In the genomic region with DNA sequence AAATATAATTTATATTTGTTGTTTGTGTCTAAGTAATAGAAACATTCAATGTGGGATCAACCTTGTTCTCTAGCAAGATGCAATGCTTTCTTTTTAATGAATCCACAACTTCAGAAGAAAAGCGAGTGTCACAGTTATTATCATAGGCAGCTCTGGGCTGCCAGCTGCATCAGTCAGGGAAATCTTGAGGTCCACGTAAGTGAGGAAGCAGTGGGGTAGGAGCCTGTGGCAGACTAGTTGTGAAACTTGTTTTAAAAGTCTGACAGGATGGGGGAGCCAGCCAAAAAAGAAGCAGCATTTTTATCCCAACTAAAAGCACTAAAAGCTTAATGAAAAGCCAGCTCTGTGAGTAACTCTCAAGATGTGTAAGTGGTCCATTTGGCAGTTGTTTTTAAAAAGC, we compare ENCODE assay signal across 28 cellular contexts.
"Had no signal": no experiment of that assay in that cellular context is flagged by ENCODE, and none has a peak within 500 bp of the region (broad histone marks: within the 10 kb centered on the region; RNA-seq: fewer than 3 reads in every experiment).

No MANE protein-coding gene starts in this region.

- H3K9me3 ChIP-seq: ovary, psoas muscle, right lobe of liver, sigmoid colon, stomach, thoracic aorta, tibial artery, transverse colon, upper lobe of right lung, uterus had no signal

- H3K27ac Mint-ChIP-seq: natural killer cell; nephron; progenitor cell of endocrine pancreas; stimulated activated effector memory CD8-positive, alpha-beta T cell treated with anti-CD3 and anti-CD28 coated beads, Interleukin-12 subunit alpha, Interleukin-12 subunit beta, amount 100 ng/mL, for 72 hours; stimulated activated naive B cell treated with anti-CD40 and anti-IgM and Interleukin-4, amounts not matched to agents 10 μg/mL and 1 μg/mL and 100 μg/mL, for 72 hours; stimulated activated naive CD8-positive, alpha-beta T cell treated with anti-CD3 and anti-CD28 coated beads, Interleukin-15, Interleukin-2, amounts not matched to agents 100 ng/mL and 50 ng/mL, for 24 hours; type B pancreatic cell had no signal

- H3K4me1 Mint-ChIP-seq: natural killer cell; stimulated activated effector memory CD8-positive, alpha-beta T cell treated with anti-CD3 and anti-CD28 coated beads, Interleukin-12 subunit alpha, Interleukin-12 subunit beta, amount 100 ng/mL, for 72 hours; stimulated activated naive B cell treated with anti-CD40 and anti-IgM and Interleukin-4, amounts not matched to agents 10 μg/mL and 1 μg/mL and 100 μg/mL, for 72 hours had no signal

- H2AFZ ChIP-seq: neural progenitor cell, parathyroid adenoma had no signal

- H3K4me2 ChIP-seq: neural progenitor cell had no signal

- H3K4me3 Mint-ChIP-seq: natural killer cell; nephron; neural progenitor cell; stimulated activated effector memory CD8-positive, alpha-beta T cell treated with anti-CD3 and anti-CD28 coated beads, Interleukin-12 subunit alpha, Interleukin-12 subunit beta, amount 100 ng/mL, for 72 hours; stimulated activated naive B cell treated with anti-CD40 and anti-IgM and Interleukin-4, amounts not matched to agents 10 μg/mL and 1 μg/mL and 100 μg/mL, for 72 hours; stimulated activated naive CD8-positive, alpha-beta T cell treated with anti-CD3 and anti-CD28 coated beads, Interleukin-15, Interleukin-2, amounts not matched to agents 100 ng/mL and 50 ng/mL, for 24 hours; type B pancreatic cell had no signal

- H3K9me3 Mint-ChIP-seq: natural killer cell; nephron; neural progenitor cell; stimulated activated effector memory CD8-positive, alpha-beta T cell treated with anti-CD3 and anti-CD28 coated beads, Interleukin-12 subunit alpha, Interleukin-12 subunit beta, amount 100 ng/mL, for 72 hours; stimulated activated naive B cell treated with anti-CD40 and anti-IgM and Interleukin-4, amounts not matched to agents 10 μg/mL and 1 μg/mL and 100 μg/mL, for 72 hours; stimulated activated naive CD8-positive, alpha-beta T cell treated with anti-CD3 and anti-CD28 coated beads, Interleukin-15, Interleukin-2, amounts not matched to agents 100 ng/mL and 50 ng/mL, for 24 hours; type B pancreatic cell had no signal

- H3K27me3 ChIP-seq: neural progenitor cell, ovary, right lobe of liver, uterus had no signal

- H3K27ac ChIP-seq: neural progenitor cell, ovary, parathyroid adenoma, psoas muscle, right lobe of liver, sigmoid colon, stomach, thoracic aorta, tibial artery, transverse colon, upper lobe of right lung, uterus had no signal

- H3K4me1 ChIP-seq: parathyroid adenoma, psoas muscle, right lobe of liver, sigmoid colon, stomach, tibial artery, transverse colon, upper lobe of right lung, uterus had no signal

- ATAC-seq: natural killer cell; psoas muscle; right cardiac atrium; right lobe of liver; stimulated activated effector memory CD8-positive, alpha-beta T cell treated with anti-CD3 and anti-CD28 coated beads, Interleukin-12 subunit alpha, Interleukin-12 subunit beta, amount 100 ng/mL, for 72 hours; stimulated activated naive B cell treated with anti-CD40 and anti-IgM and Interleukin-4, amounts not matched to agents 10 μg/mL and 1 μg/mL and 100 μg/mL, for 72 hours; upper lobe of right lung had no signal

- H3K9ac ChIP-seq: neural progenitor cell, parathyroid adenoma had no signal

- H3K36me3 ChIP-seq: neural progenitor cell, ovary, right lobe of liver, sigmoid colon, stomach, thoracic aorta, tibial artery, transverse colon, upper lobe of right lung, uterus had no signal

- H3K4me3 ChIP-seq: neural progenitor cell, ovary, psoas muscle, right lobe of liver, sigmoid colon, stomach, thoracic aorta, tibial artery, transverse colon, upper lobe of right lung, uterus had no signal

- DNase-seq: natural killer cell; occipital lobe; ovary; posterior cingulate gyrus; psoas muscle; right cardiac atrium; right lobe of liver; sigmoid colon; small intestine; stimulated activated CD4-positive, alpha-beta T cell treated with anti-CD3 and anti-CD28 coated beads, Interleukin-15, amount 100 ng/mL, for 24 hours; stimulated activated CD4-positive, alpha-beta T cell treated with anti-CD3 and anti-CD28 coated beads, Interleukin-2, amount 100 ng/mL, for 24 hours; stimulated activated CD4-positive, alpha-beta T cell treated with anti-CD3 and anti-CD28 coated beads, Interleukin-2, amount 100 ng/mL, for 48 hours; stimulated activated CD4-positive, alpha-beta T cell treated with anti-CD3 and anti-CD28 coated beads, Interleukin-4, amount 100 ng/mL, for 24 hours; stimulated activated naive B cell treated with anti-CD40 and anti-IgM and Interleukin-4, amounts not matched to agents 10 μg/mL and 1 μg/mL and 100 μg/mL, for 72 hours; stimulated activated naive CD4-positive, alpha-beta T cell treated with Interleukin-2 at 50 U/mL for 16 hours; stomach; tibial artery; transverse colon; upper lobe of right lung; uterus had no signal

- H3K36me3 Mint-ChIP-seq: natural killer cell; neural progenitor cell; stimulated activated effector memory CD8-positive, alpha-beta T cell treated with anti-CD3 and anti-CD28 coated beads, Interleukin-12 subunit alpha, Interleukin-12 subunit beta, amount 100 ng/mL, for 72 hours; stimulated activated naive B cell treated with anti-CD40 and anti-IgM and Interleukin-4, amounts not matched to agents 10 μg/mL and 1 μg/mL and 100 μg/mL, for 72 hours; type B pancreatic cell had no signal

- H3K79me2 ChIP-seq: parathyroid adenoma had no signal
